In the genomic region with DNA sequence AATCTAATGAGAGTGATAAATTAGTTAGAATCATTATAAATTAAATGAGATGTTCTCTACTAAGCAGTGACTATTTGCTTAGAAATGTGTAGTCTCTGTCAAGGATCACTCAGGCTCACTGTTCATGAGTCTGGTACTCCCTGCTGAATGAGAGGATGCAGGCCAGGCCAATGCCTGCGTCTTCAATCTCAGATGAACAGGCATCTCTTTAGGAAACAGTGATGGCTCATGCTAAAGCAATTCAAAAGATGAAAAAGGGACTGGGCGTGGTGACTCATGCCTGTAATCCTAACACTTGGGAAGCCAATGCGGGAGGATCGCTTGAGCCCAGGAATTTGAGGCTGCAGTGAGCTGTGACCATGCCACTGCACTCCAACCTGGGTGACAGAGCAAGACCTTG, we compare ENCODE assay signal across 10 cellular contexts.
A peak's percentile ranks its signal among the peaks of the same experiment; 100 is the strongest.
DNase-seq lines count a peak whose midpoint lies in the region; ATAC-seq and TF ChIP-seq lines count a peak whose summit lies in the region.
"Had no signal": no experiment of that assay in that cellular context is flagged by ENCODE, and none has a peak within 500 bp of the region (broad histone marks: within the 10 kb centered on the region; RNA-seq: fewer than 3 reads in every experiment).

No MANE protein-coding gene starts in this region.

- peaks cover 10% of the 10 kb centered on the region for H3K4me1 ChIP-seq in neural progenitor cell

- H3K9me3 ChIP-seq in MG63 (peaks cover 4% of the 10 kb centered on the region; the same call in 1 of the 2 replicates), neural progenitor cell (ENCODE audit: low read depth) (no peaks in the 10 kb centered on the region), T-helper 17 cell (ENCODE audit: control insufficient read depth, low read length, poor library complexity, severe bottlenecking) (no peaks in the 10 kb centered on the region)

- H3K27ac Mint-ChIP-seq in neural progenitor cell (no peak overlapping the region), T-helper 17 cell (no peak overlapping the region), glutamatergic neuron (ENCODE audit: unreplicated experiment) (no peak overlapping the region)

- H3K27ac ChIP-seq in neural progenitor cell, result no peak overlapping the region

- TF ChIP-seq CTCF in neural progenitor cell (IDR thresholded peaks at IDR 0.05) (no peak), omental fat pad (IDR thresholded peaks at IDR 0.05) (no peak), glutamatergic neuron (IDR thresholded peaks at IDR 0.05; ENCODE audit: partially characterized antibody, unreplicated experiment) (no peak)

- no peaks in the 10 kb centered on the region for H3K79me2 ChIP-seq in neural progenitor cell (ENCODE audit: low read depth)

- peak; percentile 97 for DNase-seq in EH (ENCODE audit: low read depth)
- peak; percentile 83 for DNase-seq in MG63
- peak; percentile 53 for DNase-seq in ecto neural progenitor cell (ENCODE audit: low spot score)
- DNase-seq in neural progenitor cell (ENCODE audit: low spot score), result peak; percentile 26
- no peak for DNase-seq in omental fat pad (ENCODE audit: low spot score)
- DNase-seq in NCI-H1105 treated with DMSO at 0.1 percent for 48 hours (lab: John Stamatoyannopoulos, UW), result no peak
- no peak for DNase-seq in T-helper 17 cell
- DNase-seq in glutamatergic neuron, result no peak
- DNase-seq: GDM1, NCI-H1694 had no signal

- H3K4me3 Mint-ChIP-seq in neural progenitor cell, result no peak overlapping the region
- no peak overlapping the region for H3K4me3 Mint-ChIP-seq in T-helper 17 cell
- H3K4me3 Mint-ChIP-seq in glutamatergic neuron (ENCODE audit: unreplicated experiment), result no peak overlapping the region

- H3K4me3 ChIP-seq in MG63 (no peak overlapping the region), neural progenitor cell (no peak overlapping the region)

- no peaks in the 10 kb centered on the region for H3F3A ChIP-seq in neural progenitor cell (ENCODE audit: low read depth)

- no peak overlapping the region for H3K4me2 ChIP-seq in neural progenitor cell

- no peak overlapping the region for H3K9ac ChIP-seq in neural progenitor cell

- H3K9me3 Mint-ChIP-seq in neural progenitor cell (no peaks in the 10 kb centered on the region), glutamatergic neuron (ENCODE audit: unreplicated experiment) (no peaks in the 10 kb centered on the region)

- H3K27me3 Mint-ChIP-seq in neural progenitor cell (ENCODE audit: insufficient read depth, low read depth), result no peaks in the 10 kb centered on the region
- H3K27me3 Mint-ChIP-seq in T-helper 17 cell, result peaks cover 8% of the 10 kb centered on the region
- H3K27me3 Mint-ChIP-seq in glutamatergic neuron (ENCODE audit: unreplicated experiment), result no peaks in the 10 kb centered on the region

- H3K36me3 Mint-ChIP-seq in neural progenitor cell (peaks cover 10% of the 10 kb centered on the region), T-helper 17 cell (ENCODE audit: low read depth) (no peaks in the 10 kb centered on the region), glutamatergic neuron (ENCODE audit: unreplicated experiment) (no peaks in the 10 kb centered on the region)

- H3K27me3 ChIP-seq in MG63, result no peaks in the 10 kb centered on the region
- H3K27me3 ChIP-seq in neural progenitor cell, result no peaks in the 10 kb centered on the region

- H2AFZ ChIP-seq in neural progenitor cell (replicated peaks), result no peak overlapping the region

- H3K4me1 Mint-ChIP-seq in neural progenitor cell (peaks cover 16% of the 10 kb centered on the region), T-helper 17 cell (no peaks in the 10 kb centered on the region), glutamatergic neuron (ENCODE audit: low read depth, unreplicated experiment) (no peaks in the 10 kb centered on the region)

- no peaks in the 10 kb centered on the region for H4K20me1 ChIP-seq in neural progenitor cell (ENCODE audit: low read depth)

- ATAC-seq in omental fat pad (ENCODE audit: low FRiP score) (no peak), T-helper 17 cell (no peak)

- H3K36me3 ChIP-seq in MG63 (no peaks in the 10 kb centered on the region), neural progenitor cell (no peaks in the 10 kb centered on the region)

Comparison
In these comparisons a context has a peak if more than half of its experiments do, and no peak if none do; other contexts are left out.
1. DNase-seq: peak in EH (single experiment), MG63 (single experiment), ecto neural progenitor cell (single experiment) and neural progenitor cell (single experiment); none in omental fat pad (single experiment), NCI-H1105 treated with DMSO at 0.1 percent for 48 hours (single experiment), T-helper 17 cell (0 of 3) and glutamatergic neuron (single experiment).